ENCODE assay signal across 1 cellular context in the genomic region with DNA sequence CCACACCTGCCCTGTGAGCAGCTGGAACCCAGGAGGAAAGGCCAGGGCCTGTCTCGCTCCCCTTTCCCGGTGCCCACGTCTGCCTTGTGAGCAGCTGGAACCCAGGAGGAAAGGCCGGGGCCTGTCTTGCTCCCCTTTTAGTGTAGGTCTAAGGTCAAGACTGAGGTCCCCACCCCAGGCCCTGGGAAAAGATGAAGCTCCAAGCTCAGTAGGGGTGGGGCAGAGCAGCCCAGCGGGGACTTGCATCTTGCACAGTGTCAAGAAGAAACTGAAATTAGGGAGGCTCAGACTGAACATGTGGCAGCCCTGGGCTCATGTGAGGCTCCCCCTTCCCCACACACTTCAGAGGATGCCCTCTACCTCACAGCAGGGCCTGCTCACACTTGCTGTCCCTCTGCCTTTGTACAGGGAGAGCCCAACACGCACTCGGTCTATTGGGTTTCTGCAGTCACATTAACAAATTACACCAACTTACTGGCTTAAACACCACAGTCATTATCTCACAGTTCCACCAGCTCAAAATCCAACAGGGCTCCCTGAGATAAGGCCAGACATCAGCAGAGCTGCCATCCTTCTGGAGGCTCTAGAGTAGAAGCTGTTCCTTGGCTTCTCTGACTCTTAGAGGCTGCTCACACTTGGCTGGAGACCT.
TF ChIP-seq lines count a peak whose summit lies in the region.

No MANE protein-coding gene starts in this region.

TF ChIP-seq in K562, 482 proteins besides CTCF, POLR2A, EP300 and RAD21 (continued from another document):
- TF ChIP-seq, protein P1, sequence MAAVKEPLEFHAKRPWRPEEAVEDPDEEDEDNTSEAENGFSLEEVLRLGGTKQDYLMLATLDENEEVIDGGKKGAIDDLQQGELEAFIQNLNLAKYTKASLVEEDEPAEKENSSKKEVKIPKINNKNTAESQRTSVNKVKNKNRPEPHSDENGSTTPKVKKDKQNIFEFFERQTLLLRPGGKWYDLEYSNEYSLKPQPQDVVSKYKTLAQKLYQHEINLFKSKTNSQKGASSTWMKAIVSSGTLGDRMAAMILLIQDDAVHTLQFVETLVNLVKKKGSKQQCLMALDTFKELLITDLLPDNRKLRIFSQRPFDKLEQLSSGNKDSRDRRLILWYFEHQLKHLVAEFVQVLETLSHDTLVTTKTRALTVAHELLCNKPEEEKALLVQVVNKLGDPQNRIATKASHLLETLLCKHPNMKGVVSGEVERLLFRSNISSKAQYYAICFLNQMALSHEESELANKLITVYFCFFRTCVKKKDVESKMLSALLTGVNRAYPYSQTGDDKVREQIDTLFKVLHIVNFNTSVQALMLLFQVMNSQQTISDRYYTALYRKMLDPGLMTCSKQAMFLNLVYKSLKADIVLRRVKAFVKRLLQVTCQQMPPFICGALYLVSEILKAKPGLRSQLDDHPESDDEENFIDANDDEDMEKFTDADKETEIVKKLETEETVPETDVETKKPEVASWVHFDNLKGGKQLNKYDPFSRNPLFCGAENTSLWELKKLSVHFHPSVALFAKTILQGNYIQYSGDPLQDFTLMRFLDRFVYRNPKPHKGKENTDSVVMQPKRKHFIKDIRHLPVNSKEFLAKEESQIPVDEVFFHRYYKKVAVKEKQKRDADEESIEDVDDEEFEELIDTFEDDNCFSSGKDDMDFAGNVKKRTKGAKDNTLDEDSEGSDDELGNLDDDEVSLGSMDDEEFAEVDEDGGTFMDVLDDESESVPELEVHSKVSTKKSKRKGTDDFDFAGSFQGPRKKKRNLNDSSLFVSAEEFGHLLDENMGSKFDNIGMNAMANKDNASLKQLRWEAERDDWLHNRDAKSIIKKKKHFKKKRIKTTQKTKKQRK (IDR thresholded peaks at IDR 0.05; ENCODE audit: borderline replicate concordance, low read depth, low read length), result no peak
- TF ChIP-seq SNIP1 (IDR thresholded peaks at IDR 0.05; ENCODE audit: low read depth) (no peak), FOSL1 (tag; conservative IDR thresholded peaks at IDR 0.05) (no peak), ZNF561 (CRISPR knock-in tag; conservative IDR thresholded peaks at IDR 0.05) (no peak), GATA2 (CRISPR knock-in tag; IDR thresholded peaks at IDR 0.05) (peak; percentile 92), ARID1B (IDR thresholded peaks at IDR 0.05) (peak; percentile 97), NFE2 (IDR thresholded peaks at IDR 0.05; ENCODE audit: low read depth) (peak; percentile 40; the same call in 1 of the 2 replicates), SAFB (IDR thresholded peaks at IDR 0.05; ENCODE audit: borderline replicate concordance, low read depth, low read length) (no peak), ZNF707 (CRISPR knock-in tag; conservative IDR thresholded peaks at IDR 0.05) (no peak), NFE2L1 (tag; IDR thresholded peaks at IDR 0.05; ENCODE audit: borderline replicate concordance, low read depth) (no peak), ZFPM2 (CRISPR knock-in tag; IDR thresholded peaks at IDR 0.05) (no peak), SRSF9 (IDR thresholded peaks at IDR 0.05; ENCODE audit: borderline replicate concordance, low read depth, low read length) (no peak), MCM3 (IDR thresholded peaks at IDR 0.05) (no peak), SP1 (CRISPR knock-in tag; IDR thresholded peaks at IDR 0.05) (no peak; the same call in 1 of the 2 replicates), GATAD2B (IDR thresholded peaks at IDR 0.05; ENCODE audit: borderline replicate concordance) (no peak), MXI1 (IDR thresholded peaks at IDR 0.05; ENCODE audit: low read depth, low read length) (peak; percentile 15; the same call in 1 of the 2 replicates), EHMT2 (IDR thresholded peaks at IDR 0.05) (no peak), PTRF (tag; IDR thresholded peaks at IDR 0.05) (no peak), MTA3 (IDR thresholded peaks at IDR 0.05; ENCODE audit: borderline replicate concordance) (no peak), HNRNPUL1 (IDR thresholded peaks at IDR 0.05; ENCODE audit: low read length) (no peak), EGR1 (conservative IDR thresholded peaks at IDR 0.05) (no peak), RFX1 (IDR thresholded peaks at IDR 0.05) (no peak), CBFA2T2 (conservative IDR thresholded peaks at IDR 0.05) (peak; percentile 93), ZKSCAN1 (IDR thresholded peaks at IDR 0.05; ENCODE audit: low read depth, low read length) (no peak)
- TF ChIP-seq, protein P2, sequence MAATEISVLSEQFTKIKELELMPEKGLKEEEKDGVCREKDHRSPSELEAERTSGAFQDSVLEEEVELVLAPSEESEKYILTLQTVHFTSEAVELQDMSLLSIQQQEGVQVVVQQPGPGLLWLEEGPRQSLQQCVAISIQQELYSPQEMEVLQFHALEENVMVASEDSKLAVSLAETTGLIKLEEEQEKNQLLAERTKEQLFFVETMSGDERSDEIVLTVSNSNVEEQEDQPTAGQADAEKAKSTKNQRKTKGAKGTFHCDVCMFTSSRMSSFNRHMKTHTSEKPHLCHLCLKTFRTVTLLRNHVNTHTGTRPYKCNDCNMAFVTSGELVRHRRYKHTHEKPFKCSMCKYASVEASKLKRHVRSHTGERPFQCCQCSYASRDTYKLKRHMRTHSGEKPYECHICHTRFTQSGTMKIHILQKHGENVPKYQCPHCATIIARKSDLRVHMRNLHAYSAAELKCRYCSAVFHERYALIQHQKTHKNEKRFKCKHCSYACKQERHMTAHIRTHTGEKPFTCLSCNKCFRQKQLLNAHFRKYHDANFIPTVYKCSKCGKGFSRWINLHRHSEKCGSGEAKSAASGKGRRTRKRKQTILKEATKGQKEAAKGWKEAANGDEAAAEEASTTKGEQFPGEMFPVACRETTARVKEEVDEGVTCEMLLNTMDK (IDR thresholded peaks at IDR 0.05; ENCODE audit: borderline replicate concordance, insufficient read depth, low read depth, low read length, poor library complexity, severe bottlenecking), result no peak
- TF ChIP-seq, protein P3, sequence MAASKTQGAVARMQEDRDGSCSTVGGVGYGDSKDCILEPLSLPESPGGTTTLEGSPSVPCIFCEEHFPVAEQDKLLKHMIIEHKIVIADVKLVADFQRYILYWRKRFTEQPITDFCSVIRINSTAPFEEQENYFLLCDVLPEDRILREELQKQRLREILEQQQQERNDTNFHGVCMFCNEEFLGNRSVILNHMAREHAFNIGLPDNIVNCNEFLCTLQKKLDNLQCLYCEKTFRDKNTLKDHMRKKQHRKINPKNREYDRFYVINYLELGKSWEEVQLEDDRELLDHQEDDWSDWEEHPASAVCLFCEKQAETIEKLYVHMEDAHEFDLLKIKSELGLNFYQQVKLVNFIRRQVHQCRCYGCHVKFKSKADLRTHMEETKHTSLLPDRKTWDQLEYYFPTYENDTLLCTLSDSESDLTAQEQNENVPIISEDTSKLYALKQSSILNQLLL (CRISPR knock-in tag; IDR thresholded peaks at IDR 0.05; ENCODE audit: borderline replicate concordance), result no peak
- TF ChIP-seq, protein P4, sequence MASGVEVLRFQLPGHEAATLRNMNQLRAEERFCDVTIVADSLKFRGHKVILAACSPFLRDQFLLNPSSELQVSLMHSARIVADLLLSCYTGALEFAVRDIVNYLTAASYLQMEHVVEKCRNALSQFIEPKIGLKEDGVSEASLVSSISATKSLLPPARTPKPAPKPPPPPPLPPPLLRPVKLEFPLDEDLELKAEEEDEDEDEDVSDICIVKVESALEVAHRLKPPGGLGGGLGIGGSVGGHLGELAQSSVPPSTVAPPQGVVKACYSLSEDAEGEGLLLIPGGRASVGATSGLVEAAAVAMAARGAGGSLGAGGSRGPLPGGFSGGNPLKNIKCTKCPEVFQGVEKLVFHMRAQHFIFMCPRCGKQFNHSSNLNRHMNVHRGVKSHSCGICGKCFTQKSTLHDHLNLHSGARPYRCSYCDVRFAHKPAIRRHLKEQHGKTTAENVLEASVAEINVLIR (CRISPR knock-in tag; IDR thresholded peaks at IDR 0.05), result no peak
- TF ChIP-seq, protein P5, sequence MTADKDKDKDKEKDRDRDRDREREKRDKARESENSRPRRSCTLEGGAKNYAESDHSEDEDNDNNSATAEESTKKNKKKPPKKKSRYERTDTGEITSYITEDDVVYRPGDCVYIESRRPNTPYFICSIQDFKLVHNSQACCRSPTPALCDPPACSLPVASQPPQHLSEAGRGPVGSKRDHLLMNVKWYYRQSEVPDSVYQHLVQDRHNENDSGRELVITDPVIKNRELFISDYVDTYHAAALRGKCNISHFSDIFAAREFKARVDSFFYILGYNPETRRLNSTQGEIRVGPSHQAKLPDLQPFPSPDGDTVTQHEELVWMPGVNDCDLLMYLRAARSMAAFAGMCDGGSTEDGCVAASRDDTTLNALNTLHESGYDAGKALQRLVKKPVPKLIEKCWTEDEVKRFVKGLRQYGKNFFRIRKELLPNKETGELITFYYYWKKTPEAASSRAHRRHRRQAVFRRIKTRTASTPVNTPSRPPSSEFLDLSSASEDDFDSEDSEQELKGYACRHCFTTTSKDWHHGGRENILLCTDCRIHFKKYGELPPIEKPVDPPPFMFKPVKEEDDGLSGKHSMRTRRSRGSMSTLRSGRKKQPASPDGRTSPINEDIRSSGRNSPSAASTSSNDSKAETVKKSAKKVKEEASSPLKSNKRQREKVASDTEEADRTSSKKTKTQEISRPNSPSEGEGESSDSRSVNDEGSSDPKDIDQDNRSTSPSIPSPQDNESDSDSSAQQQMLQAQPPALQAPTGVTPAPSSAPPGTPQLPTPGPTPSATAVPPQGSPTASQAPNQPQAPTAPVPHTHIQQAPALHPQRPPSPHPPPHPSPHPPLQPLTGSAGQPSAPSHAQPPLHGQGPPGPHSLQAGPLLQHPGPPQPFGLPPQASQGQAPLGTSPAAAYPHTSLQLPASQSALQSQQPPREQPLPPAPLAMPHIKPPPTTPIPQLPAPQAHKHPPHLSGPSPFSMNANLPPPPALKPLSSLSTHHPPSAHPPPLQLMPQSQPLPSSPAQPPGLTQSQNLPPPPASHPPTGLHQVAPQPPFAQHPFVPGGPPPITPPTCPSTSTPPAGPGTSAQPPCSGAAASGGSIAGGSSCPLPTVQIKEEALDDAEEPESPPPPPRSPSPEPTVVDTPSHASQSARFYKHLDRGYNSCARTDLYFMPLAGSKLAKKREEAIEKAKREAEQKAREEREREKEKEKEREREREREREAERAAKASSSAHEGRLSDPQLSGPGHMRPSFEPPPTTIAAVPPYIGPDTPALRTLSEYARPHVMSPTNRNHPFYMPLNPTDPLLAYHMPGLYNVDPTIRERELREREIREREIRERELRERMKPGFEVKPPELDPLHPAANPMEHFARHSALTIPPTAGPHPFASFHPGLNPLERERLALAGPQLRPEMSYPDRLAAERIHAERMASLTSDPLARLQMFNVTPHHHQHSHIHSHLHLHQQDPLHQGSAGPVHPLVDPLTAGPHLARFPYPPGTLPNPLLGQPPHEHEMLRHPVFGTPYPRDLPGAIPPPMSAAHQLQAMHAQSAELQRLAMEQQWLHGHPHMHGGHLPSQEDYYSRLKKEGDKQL (CRISPR knock-in tag; IDR thresholded peaks at IDR 0.05; ENCODE audit: borderline replicate concordance), result no peak
- TF ChIP-seq, protein P6, sequence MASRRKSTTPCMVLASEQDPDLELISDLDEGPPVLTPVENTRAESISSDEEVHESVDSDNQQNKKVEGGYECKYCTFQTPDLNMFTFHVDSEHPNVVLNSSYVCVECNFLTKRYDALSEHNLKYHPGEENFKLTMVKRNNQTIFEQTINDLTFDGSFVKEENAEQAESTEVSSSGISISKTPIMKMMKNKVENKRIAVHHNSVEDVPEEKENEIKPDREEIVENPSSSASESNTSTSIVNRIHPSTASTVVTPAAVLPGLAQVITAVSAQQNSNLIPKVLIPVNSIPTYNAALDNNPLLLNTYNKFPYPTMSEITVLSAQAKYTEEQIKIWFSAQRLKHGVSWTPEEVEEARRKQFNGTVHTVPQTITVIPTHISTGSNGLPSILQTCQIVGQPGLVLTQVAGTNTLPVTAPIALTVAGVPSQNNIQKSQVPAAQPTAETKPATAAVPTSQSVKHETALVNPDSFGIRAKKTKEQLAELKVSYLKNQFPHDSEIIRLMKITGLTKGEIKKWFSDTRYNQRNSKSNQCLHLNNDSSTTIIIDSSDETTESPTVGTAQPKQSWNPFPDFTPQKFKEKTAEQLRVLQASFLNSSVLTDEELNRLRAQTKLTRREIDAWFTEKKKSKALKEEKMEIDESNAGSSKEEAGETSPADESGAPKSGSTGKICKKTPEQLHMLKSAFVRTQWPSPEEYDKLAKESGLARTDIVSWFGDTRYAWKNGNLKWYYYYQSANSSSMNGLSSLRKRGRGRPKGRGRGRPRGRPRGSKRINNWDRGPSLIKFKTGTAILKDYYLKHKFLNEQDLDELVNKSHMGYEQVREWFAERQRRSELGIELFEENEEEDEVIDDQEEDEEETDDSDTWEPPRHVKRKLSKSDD (conservative IDR thresholded peaks at IDR 0.05; ENCODE audit: low read length), result no peak
- TF ChIP-seq, protein P7, sequence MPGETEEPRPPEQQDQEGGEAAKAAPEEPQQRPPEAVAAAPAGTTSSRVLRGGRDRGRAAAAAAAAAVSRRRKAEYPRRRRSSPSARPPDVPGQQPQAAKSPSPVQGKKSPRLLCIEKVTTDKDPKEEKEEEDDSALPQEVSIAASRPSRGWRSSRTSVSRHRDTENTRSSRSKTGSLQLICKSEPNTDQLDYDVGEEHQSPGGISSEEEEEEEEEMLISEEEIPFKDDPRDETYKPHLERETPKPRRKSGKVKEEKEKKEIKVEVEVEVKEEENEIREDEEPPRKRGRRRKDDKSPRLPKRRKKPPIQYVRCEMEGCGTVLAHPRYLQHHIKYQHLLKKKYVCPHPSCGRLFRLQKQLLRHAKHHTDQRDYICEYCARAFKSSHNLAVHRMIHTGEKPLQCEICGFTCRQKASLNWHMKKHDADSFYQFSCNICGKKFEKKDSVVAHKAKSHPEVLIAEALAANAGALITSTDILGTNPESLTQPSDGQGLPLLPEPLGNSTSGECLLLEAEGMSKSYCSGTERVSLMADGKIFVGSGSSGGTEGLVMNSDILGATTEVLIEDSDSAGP (CRISPR knock-in tag; IDR thresholded peaks at IDR 0.05), result no peak
- TF ChIP-seq, protein P8, sequence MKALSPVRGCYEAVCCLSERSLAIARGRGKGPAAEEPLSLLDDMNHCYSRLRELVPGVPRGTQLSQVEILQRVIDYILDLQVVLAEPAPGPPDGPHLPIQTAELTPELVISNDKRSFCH (CRISPR knock-in tag; IDR thresholded peaks at IDR 0.05), result no peak
- TF ChIP-seq, protein P8 (tag; IDR thresholded peaks at IDR 0.05), result no peak
